ENCODE assay signal across 7 cellular contexts in the genomic region with DNA sequence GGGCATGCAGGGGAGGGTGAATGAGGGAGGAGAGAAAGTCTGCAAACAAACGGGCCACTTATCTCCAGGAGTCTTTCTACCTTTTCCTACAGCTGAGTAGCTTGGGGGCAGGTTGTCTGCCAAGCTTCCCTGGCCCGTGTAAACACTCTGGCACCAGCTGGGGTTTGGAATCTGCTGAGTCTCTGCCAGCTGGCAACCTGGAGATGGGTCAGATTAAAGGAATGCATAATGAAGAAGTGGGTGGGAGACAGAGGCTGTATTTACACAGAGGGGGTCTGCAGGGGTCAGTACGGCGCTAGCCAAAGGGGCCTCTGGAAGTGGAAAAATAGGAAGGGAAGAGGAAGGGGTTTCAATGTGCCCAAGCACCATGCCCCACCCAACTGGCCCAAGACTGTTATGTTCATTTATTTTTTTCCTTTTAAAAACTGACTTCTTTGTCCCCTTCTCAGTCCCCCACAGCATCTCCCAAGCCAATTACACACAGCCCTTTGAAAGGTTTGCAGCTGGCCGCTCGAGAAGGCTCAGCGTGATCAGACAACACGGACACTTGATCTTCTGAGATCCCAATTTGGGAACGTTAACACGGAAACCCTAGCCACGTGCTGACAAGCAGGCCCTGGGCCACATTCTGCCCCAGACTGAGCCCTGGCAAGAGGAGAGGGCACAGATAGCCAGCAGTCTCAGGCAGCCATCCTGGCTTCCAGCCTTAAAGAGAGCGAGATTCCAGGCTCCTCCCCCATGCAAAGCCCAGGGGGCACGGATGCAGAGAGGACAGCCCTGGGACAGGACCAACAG. TPM values are rescaled to one million over a fixed set of nuclear protein-coding genes. Genes with fewer than 3 reads are reported as not detected.
A peak's percentile ranks its signal among the peaks of the same experiment; 100 is the strongest.
DNase-seq lines count a peak whose midpoint lies in the region; ATAC-seq and TF ChIP-seq lines count a peak whose summit lies in the region.

No MANE protein-coding gene starts in this region.

- H3K27ac Mint-ChIP-seq in CD8-positive, alpha-beta T cell = no peak overlapping the region

- CTCF ChIA-PET in CD8-positive, alpha-beta T cell (lab: Charles Lee) = interaction anchor here (1.0 kb wide), 1 partner anchor 8 kb away, joined by 4 read pairs; no protein-coding TSS in a partner anchor

- H4K20me1 ChIP-seq in osteoblast (ENCODE audit: insufficient read depth, low read length) = peaks cover 15% of the 10 kb centered on the region

- H3K36me3 ChIP-seq in HUES48 (ENCODE audit: control insufficient read depth, insufficient read depth, low read length) (no peaks in the 10 kb centered on the region), osteoblast (ENCODE audit: insufficient read depth, low read length) (peaks cover 33% of the 10 kb centered on the region)
- H3K36me3 ChIP-seq in CD8-positive, alpha-beta T cell (ENCODE audit: insufficient read depth, low read length) = no peaks in the 10 kb centered on the region

- intact Hi-C loops in CD8-positive, alpha-beta T cell (cut with DNase I, micrococcal nuclease) = no loop called here

- peak overlapping the region; percentile 86 for H3K27ac ChIP-seq in HUES48 (ENCODE audit: low read depth, low read length)
- H3K27ac ChIP-seq in osteoblast (ENCODE audit: low read depth, low read length) = peak overlapping the region; percentile 82
- no peak overlapping the region for H3K27ac ChIP-seq in CD8-positive, alpha-beta T cell (ENCODE audit: low read depth, low read length)

- peaks cover 31% of the 10 kb centered on the region for H3K4me1 Mint-ChIP-seq in CD8-positive, alpha-beta T cell (ENCODE audit: low read depth)

- peaks cover 100% of the 10 kb centered on the region for H3K79me2 ChIP-seq in osteoblast (ENCODE audit: insufficient read depth, low read length)

- no peak overlapping the region for H2AFZ ChIP-seq in osteoblast (ENCODE audit: low read length)

- no peaks in the 10 kb centered on the region for H3K9me3 ChIP-seq in HUES48 (ENCODE audit: control insufficient read depth, insufficient read depth, low read length)
- H3K9me3 ChIP-seq in osteoblast (ENCODE audit: low read depth, low read length) = no peaks in the 10 kb centered on the region
- no peaks in the 10 kb centered on the region for H3K9me3 ChIP-seq in CD8-positive, alpha-beta T cell (ENCODE audit: low read length)

- no peak overlapping the region for H3K4me3 Mint-ChIP-seq in CD8-positive, alpha-beta T cell

- H3K27me3 ChIP-seq in HUES48 (ENCODE audit: control insufficient read depth, insufficient read depth, low read length) (no peaks in the 10 kb centered on the region), osteoblast (ENCODE audit: insufficient read depth, low read length) (no peaks in the 10 kb centered on the region)
- no peaks in the 10 kb centered on the region for H3K27me3 ChIP-seq in CD8-positive, alpha-beta T cell (ENCODE audit: insufficient read depth, low read length)

- peak overlapping the region; percentile 67 for H3K4me2 ChIP-seq in osteoblast (ENCODE audit: insufficient read depth, low read length)

- TF ChIP-seq CTCF in fibroblast of the aortic adventitia (IDR thresholded peaks at IDR 0.05; ENCODE audit: insufficient read depth, low read length) = no peak
- TF ChIP-seq CTCF in osteoblast (IDR thresholded peaks at IDR 0.05; ENCODE audit: extremely low read depth, low read depth, low read length) = no peak
- no peak for TF ChIP-seq CTCF in CD8-positive, alpha-beta T cell (IDR thresholded peaks at IDR 0.05)

- peak overlapping the region; percentile 5; the same call in 1 of the 2 replicates for H3K9ac ChIP-seq in HUES48 (ENCODE audit: low read depth, low read length)

- POLR2A ChIA-PET in CD8-positive, alpha-beta T cell (lab: Charles Lee) = no interaction called here

- H3K27me3 Mint-ChIP-seq in CD8-positive, alpha-beta T cell (ENCODE audit: low read depth) = no peaks in the 10 kb centered on the region

- H3K9me3 Mint-ChIP-seq in CD8-positive, alpha-beta T cell = no peaks in the 10 kb centered on the region

- H3K4me3 ChIP-seq in HUES48 (ENCODE audit: low read depth, low read length) (peak overlapping the region; percentile 20; the same call in 1 of the 2 replicates), fibroblast of the aortic adventitia (ENCODE audit: low read depth, low read length) (no peak overlapping the region), osteoblast (ENCODE audit: insufficient read depth, low read length) (no peak overlapping the region)
- no peak overlapping the region for H3K4me3 ChIP-seq in CD8-positive, alpha-beta T cell (ENCODE audit: low read depth, low read length)

- no peak for ATAC-seq in GM19328 (IDR thresholded peaks at IDR 0.05; ENCODE audit: unreplicated experiment)
- ATAC-seq in CD8-positive, alpha-beta T cell = no peak

- H3K4me1 ChIP-seq in HUES48 (ENCODE audit: control insufficient read depth, insufficient read depth, low read length) (peaks cover 33% of the 10 kb centered on the region), osteoblast (ENCODE audit: insufficient read depth, low read length) (peaks cover 94% of the 10 kb centered on the region)
- H3K4me1 ChIP-seq in CD8-positive, alpha-beta T cell (ENCODE audit: insufficient read depth, low read length) = no peaks in the 10 kb centered on the region

- H3K36me3 Mint-ChIP-seq in CD8-positive, alpha-beta T cell = peaks cover 19% of the 10 kb centered on the region

- peak; percentile 97 for DNase-seq in RPMI7951 (ENCODE audit: low read depth)
- DNase-seq in fibroblast of the aortic adventitia (ENCODE audit: low read depth) = peak; percentile 94
- peak; percentile 74 for DNase-seq in osteoblast (ENCODE audit: insufficient read length, low spot score, missing footprints)
- DNase-seq in activated CD4-positive, CD25-positive, alpha-beta regulatory T cell treated with anti-CD3 and anti-CD28 coated beads, Interleukin-2, amount 50 U/mL, for 72 hours = no peak
- DNase-seq in CD8-positive, alpha-beta T cell = no peak

RNA-seq across cellular contexts. Expression of gene TRAM2, which starts 25.2 kb away (rescaled TPM):
- total RNA-seq in RPMI7951 (2014; rRNA removed; shearing (Covaris generic)) = 56.2 and 58.0 TPM in 2 replicates
- total RNA-seq in fibroblast of the aortic adventitia (ENCODE audit: low replicate concordance) (82.1 and 128 TPM in 2 replicates), osteoblast (129 and 155 TPM in 2 replicates)
- 1 to 10 TPM; 4.6 to 4.9 TPM for total RNA-seq in CD8-positive, alpha-beta T cell

Comparison
In these comparisons a context has a peak if more than half of its experiments do, and no peak if none do; other contexts are left out.
1. DNase-seq: peak in RPMI7951 (single experiment), fibroblast of the aortic adventitia (single experiment) and osteoblast (single experiment); none in activated CD4-positive, CD25-positive, alpha-beta regulatory T cell treated with anti-CD3 and anti-CD28 coated beads, Interleukin-2, amount 50 U/mL, for 72 hours (single experiment) and CD8-positive, alpha-beta T cell (0 of 7).